In genomic region chr14:75069811-75070145, GRCh38 we compare ENCODE assay signal across 8 cellular contexts. TPM values are rescaled to one million over a fixed set of nuclear protein-coding genes. Genes with fewer than 3 reads are reported as not detected.
DNase-seq lines count a peak whose midpoint lies in the region; ATAC-seq and TF ChIP-seq lines count a peak whose summit lies in the region.

No MANE protein-coding gene starts in this region.

- no peak for TF ChIP-seq CTCF in RWPE2 (IDR thresholded peaks at IDR 0.05; ENCODE audit: poor library complexity, severe bottlenecking)
- no peak for TF ChIP-seq CTCF in heart left ventricle (IDR thresholded peaks at IDR 0.05)
- TF ChIP-seq CTCF in gastrocnemius medialis (IDR thresholded peaks at IDR 0.05 in 4 of 5, conservative IDR thresholded peaks at IDR 0.05 in 1 of 5) = no peak
- TF ChIP-seq CTCF in CD14-positive monocyte (IDR thresholded peaks at IDR 0.05) = no peak

- no peaks in the 10 kb centered on the region for H3K36me3 ChIP-seq in H7 (replicated peaks; ENCODE audit: control insufficient read depth, insufficient read depth, low read length)
- no peaks in the 10 kb centered on the region for H3K36me3 ChIP-seq in RWPE2 (ENCODE audit: low read depth)
- no peaks in the 10 kb centered on the region for H3K36me3 ChIP-seq in heart left ventricle
- no peaks in the 10 kb centered on the region for H3K36me3 ChIP-seq in gastrocnemius medialis
- no peaks in the 10 kb centered on the region for H3K36me3 ChIP-seq in SJCRH30

- no peaks in the 10 kb centered on the region for H3K9me3 Mint-ChIP-seq in CD14-positive monocyte

- DNase-seq in H7 (peak; percentile 65), RWPE2 (ENCODE audit: low spot score) (no peak), heart left ventricle (no peak), gastrocnemius medialis (peak; percentile 82 to 92), CD14-positive monocyte (ENCODE audit: low spot score) (no peak), middle frontal gyrus (ENCODE audit: extremely low spot score, low spot score) (no peak), SJCRH30 (no peak)
- DNase-seq in stimulated activated CD4-positive, alpha-beta T cell treated with anti-CD3 and anti-CD28 coated beads, Interleukin-2, amount 100 ng/mL, for 48 hours = no peak

- no peaks in the 10 kb centered on the region for H3K4me1 ChIP-seq in RWPE2 (ENCODE audit: insufficient read depth, poor library complexity, severe bottlenecking)
- H3K4me1 ChIP-seq in heart left ventricle = peaks cover 0 to 60% (median 27%) of the 10 kb centered on the region in 12 donors
- peaks cover 39 to 51% of the 10 kb centered on the region in 2 donors for H3K4me1 ChIP-seq in gastrocnemius medialis
- H3K4me1 ChIP-seq in SJCRH30 = no peaks in the 10 kb centered on the region

- H3K4me1 Mint-ChIP-seq in CD14-positive monocyte = peaks cover 4% of the 10 kb centered on the region

- ATAC-seq in RWPE2 (ENCODE audit: low read depth) (no peak), heart left ventricle (peak in 3 of 4 donors; percentile 7 to 16 (median 9)), gastrocnemius medialis (peak; percentile 69 to 70)

- peak overlapping the region; percentile 79 for H3K4me3 ChIP-seq in H7 (ENCODE audit: insufficient read depth, low read depth, low read length)
- H3K4me3 ChIP-seq in RWPE2 (ENCODE audit: severe bottlenecking) = peak overlapping the region; percentile 36
- peak overlapping the region in 11 of 12 donors; percentile 27 to 69 (median 60) for H3K4me3 ChIP-seq in heart left ventricle
- peak overlapping the region; percentile 46 to 64 (median 60) for H3K4me3 ChIP-seq in gastrocnemius medialis
- no peak overlapping the region for H3K4me3 ChIP-seq in SJCRH30

- H3K27me3 ChIP-seq in H7 (ENCODE audit: control insufficient read depth, insufficient read depth, low read length) (no peaks in the 10 kb centered on the region), RWPE2 (ENCODE audit: insufficient read depth, poor library complexity, severe bottlenecking) (no peaks in the 10 kb centered on the region), heart left ventricle (no peaks in the 10 kb centered on the region), gastrocnemius medialis (no peaks in the 10 kb centered on the region), SJCRH30 (no peaks in the 10 kb centered on the region)

- in situ Hi-C loops in gastrocnemius medialis (cut with MboI; ENCODE audit: low sequenced_read_pairs in 4 of 4) = no loop called here

- peaks cover 0 to 1% of the 10 kb centered on the region in 2 donors for H3K36me3 Mint-ChIP-seq in CD14-positive monocyte

- no peaks in the 10 kb centered on the region for H3K9me3 ChIP-seq in RWPE2 (ENCODE audit: severe bottlenecking)
- H3K9me3 ChIP-seq in heart left ventricle = no peaks in the 10 kb centered on the region
- no peaks in the 10 kb centered on the region for H3K9me3 ChIP-seq in gastrocnemius medialis
- H3K9me3 ChIP-seq in SJCRH30 (replicated peaks) = no peaks in the 10 kb centered on the region

- peaks cover 0 to 3% (median 2%) of the 10 kb centered on the region in 3 donors for H3K27me3 Mint-ChIP-seq in CD14-positive monocyte (ENCODE audit: low read depth in 3 of 3)

- H3K27ac ChIP-seq in RWPE2 (ENCODE audit: poor library complexity, severe bottlenecking) (peak overlapping the region; percentile 57), heart left ventricle (peak overlapping the region; percentile 69 to 98 (median 94)), gastrocnemius medialis (peak overlapping the region; percentile 90 to 95 (median 93)), SJCRH30 (no peak overlapping the region)

- H3K27ac Mint-ChIP-seq in CD14-positive monocyte = peak overlapping the region in 2 of 7 donors; percentile 77 to 85

- intact Hi-C loops in heart left ventricle (cut with DNase I) = loop anchor here in 7 of 10 donors (1.0 to 10.0 kb wide), 7 partner anchors 19 to 128 kb away; partner anchors contain the start of genes EIF2B2 (in 1 of the 7) and MLH3 (in 1 of the 7)
- intact Hi-C loops in gastrocnemius medialis (cut with DNase I; ENCODE audit: low total_unique reads) = loop anchor here (2.0 to 5.0 kb wide), 2 partner anchors 67 to 127 kb away; partner anchors contain the start of gene EIF2B2
- intact Hi-C loops in CD14-positive monocyte (cut with micrococcal nuclease) = loop anchor here (10.0 kb wide), 2 partner anchors 65 to 125 kb away; partner anchors contain the start of gene EIF2B2 (in 1 of the 2)

- 20 to 30% (median 27%) methylated on average over 1 to 12 of the region's 12 CpGs for WGBS in heart left ventricle, 4 donors

- TF ChIP-seq POLR2A in heart left ventricle (IDR thresholded peaks at IDR 0.05) = no peak
- no peak for TF ChIP-seq POLR2A in gastrocnemius medialis (IDR thresholded peaks at IDR 0.05)

- no peak overlapping the region for H3K4me3 Mint-ChIP-seq in CD14-positive monocyte

RNA-seq across cellular contexts. Expression of gene ZC2HC1C, which starts 0.3 kb away (rescaled TPM):
- 1.3 and 2.7 TPM in 2 replicates for total RNA-seq in H7 (2014; rRNA removed; shearing (Covaris generic))
- total RNA-seq in heart left ventricle (1 to 10 TPM; 3.4 to 9.5 (median 8.4) TPM), gastrocnemius medialis (10 to 100 TPM in 1 of 4 donors, 1 to 10 TPM in 3; 5.3 to 13.1 (median 7.3) TPM)
- polyA plus RNA-seq in heart left ventricle (10 to 100 TPM in 1 of 2 donors, 1 to 10 TPM in 1; 5.4 to 13.3 TPM), CD14-positive monocyte (under 1 TPM in 1 of 2 donors, not detected in 1; 0.08 TPM)
- total RNA-seq in SJCRH30 (2014; rRNA removed; shearing (Covaris generic)) = not detected in 2 replicates

RNA-seq across cellular contexts. Expression of gene ACYP1, which starts 6.0 kb away (rescaled TPM):
- total RNA-seq in H7 (2014; rRNA removed; shearing (Covaris generic)) = 26.6 and 30.0 TPM in 2 replicates
- total RNA-seq in heart left ventricle = 10 to 100 TPM in 5 of 9 donors, 1 to 10 TPM in 4; 6.7 to 15.9 (median 10.9) TPM
- 10 to 100 TPM; 13.6 to 20.0 TPM for polyA plus RNA-seq in heart left ventricle
- total RNA-seq in gastrocnemius medialis = 10 to 100 TPM; 12.8 to 41.2 (median 22.9) TPM
- 1 to 10 TPM; 2.8 to 4.3 TPM for polyA plus RNA-seq in CD14-positive monocyte
- 31.9 and 43.1 TPM in 2 replicates for total RNA-seq in SJCRH30 (2014; rRNA removed; shearing (Covaris generic))

RNA-seq across cellular contexts. Expression of gene MLH3, which starts 18.5 kb away (rescaled TPM):
- total RNA-seq in H7 (2014; rRNA removed; shearing (Covaris generic)) = 13.2 and 21.1 TPM in 2 replicates
- total RNA-seq in heart left ventricle (10 to 100 TPM; 11.6 to 23.9 (median 15.3) TPM), gastrocnemius medialis (10 to 100 TPM; 10.4 to 21.7 (median 17.4) TPM)
- polyA plus RNA-seq in heart left ventricle (10 to 100 TPM; 10.3 to 12.0 TPM), CD14-positive monocyte (1 to 10 TPM; 3.4 to 5.1 TPM)
- total RNA-seq in SJCRH30 (2014; rRNA removed; shearing (Covaris generic)) = 6.9 and 9.3 TPM in 2 replicates

RNA-seq across cellular contexts. Expression of gene NEK9, which starts 57.1 kb away (rescaled TPM):
- 23.0 and 38.4 TPM in 2 replicates for total RNA-seq in H7 (2014; rRNA removed; shearing (Covaris generic))
- total RNA-seq in heart left ventricle (100 to 1,000 TPM in 4 of 9 donors, 10 to 100 TPM in 5; 69.0 to 114 (median 98.3) TPM), gastrocnemius medialis (10 to 100 TPM; 36.3 to 93.2 (median 42.6) TPM)
- polyA plus RNA-seq in heart left ventricle (10 to 100 TPM; 40.1 to 41.3 TPM), CD14-positive monocyte (10 to 100 TPM in 1 of 2 donors, 1 to 10 TPM in 1; 8.9 to 10.1 TPM)
- total RNA-seq in SJCRH30 (2014; rRNA removed; shearing (Covaris generic)) = 40.0 and 44.8 TPM in 2 replicates

Comparison
In these comparisons a context has a peak if more than half of its experiments do, and no peak if none do; other contexts are left out.
1. DNase-seq: peak in H7 (single experiment) and gastrocnemius medialis (2 of 2); none in RWPE2 (single experiment), heart left ventricle (0 of 5), CD14-positive monocyte (single experiment), middle frontal gyrus (single experiment), SJCRH30 (0 of 2) and stimulated activated CD4-positive, alpha-beta T cell treated with anti-CD3 and anti-CD28 coated beads, Interleukin-2, amount 100 ng/mL, for 48 hours (0 of 2).